Comparison of ENCODE assay signal across 14 cellular contexts in genomic region chr1:27591622-27592021, GRCh38. TPM values are rescaled to one million over a fixed set of nuclear protein-coding genes. Genes with fewer than 3 reads are reported as not detected.
A peak's percentile ranks its signal among the peaks of the same experiment; 100 is the strongest.
DNase-seq lines count a peak whose midpoint lies in the region; ATAC-seq and TF ChIP-seq lines count a peak whose summit lies in the region.
"Had no signal": no experiment of that assay in that cellular context is flagged by ENCODE, and none has a peak within 500 bp of the region (broad histone marks: within the 10 kb centered on the region; RNA-seq: fewer than 3 reads in every experiment).

No MANE protein-coding gene starts in this region.

- POLR2A ChIA-PET in Panc1 (lab: Charles Lee), result no interaction called here

- ATAC-seq in Panc1, result no peak
- ATAC-seq in gastroesophageal sphincter, result no peak
- ATAC-seq in GM18858 (IDR thresholded peaks at IDR 0.05; ENCODE audit: unreplicated experiment), result no peak
- no peak for ATAC-seq in effector memory CD8-positive, alpha-beta T cell (replicated peaks)

- H3K9me3 ChIP-seq in Panc1 (ENCODE audit: control insufficient read depth, insufficient read depth, low read depth, low read length) (no peaks in the 10 kb centered on the region), gastroesophageal sphincter (no peaks in the 10 kb centered on the region), stomach smooth muscle (ENCODE audit: control insufficient read depth in 2 of 2, low read length in 2 of 2) (no peaks in the 10 kb centered on the region)
- H3K9me3 ChIP-seq: mucosa of descending colon had no signal

- BruUV-seq in Panc1 (replicated peaks; lab: Mats Ljungman, UMichigan), result no TSS peak

- H3K36me3 Mint-ChIP-seq in effector memory CD8-positive, alpha-beta T cell (ENCODE audit: insufficient read depth), result no peaks in the 10 kb centered on the region

- CTCF ChIA-PET in Panc1 (lab: Charles Lee), result interaction anchor here (1.3 kb wide), 1 partner anchor 34 kb away, joined by 3 read pairs; no protein-coding TSS in a partner anchor

- in situ Hi-C loops in Panc1 (cut with HindIII; ENCODE audit: low pct_unique_long_range_greater_than_20kb, low sequenced_read_pairs), result no loop called here

- no peak for TF ChIP-seq POLR2A in gastroesophageal sphincter (IDR thresholded peaks at IDR 0.05)

- H3K4me1 ChIP-seq in Panc1 (ENCODE audit: control insufficient read depth, insufficient read depth, low read length) (peaks cover 72% of the 10 kb centered on the region), gastroesophageal sphincter (peaks cover 19 to 100% (median 90%) of the 10 kb centered on the region in 3 donors), stomach smooth muscle (ENCODE audit: control insufficient read depth, insufficient read depth, low read length) (peaks cover 99% of the 10 kb centered on the region)

- H3K4me3 ChIP-seq in Panc1 (ENCODE audit: low read depth in 2 of 2, low read length in 2 of 2), result no peak overlapping the region
- H3K4me3 ChIP-seq in gastroesophageal sphincter, result no peak overlapping the region
- H3K4me3 ChIP-seq in stomach smooth muscle (ENCODE audit: low read length in 2 of 2), result no peak overlapping the region
- H3K4me3 ChIP-seq: mucosa of descending colon had no signal

- WGBS in gastroesophageal sphincter (ENCODE audit: low coverage in 1 of 2), 2 donors, result 0 to 43% methylated on average over 1 of the region's 4 CpGs

- no peaks in the 10 kb centered on the region for H3K27me3 Mint-ChIP-seq in effector memory CD8-positive, alpha-beta T cell

- TF ChIP-seq CTCF in Panc1 (IDR thresholded peaks at IDR 0.05) (no peak), gastroesophageal sphincter (IDR thresholded peaks at IDR 0.05) (no peak)

- no peak overlapping the region for H3K4me3 Mint-ChIP-seq in effector memory CD8-positive, alpha-beta T cell
- H3K4me3 Mint-ChIP-seq: H9 had no signal

- peak overlapping the region in 1 of 2 donors; percentile 47 for H3K9ac ChIP-seq in stomach smooth muscle (ENCODE audit: low read length in 2 of 2)

- H3K36me3 ChIP-seq in Panc1 (ENCODE audit: control insufficient read depth, insufficient read depth, low read length), result no peaks in the 10 kb centered on the region
- H3K36me3 ChIP-seq in gastroesophageal sphincter, result peaks cover 0 to 8% of the 10 kb centered on the region in 2 donors
- peaks cover 0 to 9% of the 10 kb centered on the region in 2 donors for H3K36me3 ChIP-seq in stomach smooth muscle (ENCODE audit: control insufficient read depth in 2 of 2, insufficient read depth in 2 of 2, low read length in 2 of 2)

- peak overlapping the region; percentile 71; the same call in 1 of the 2 replicates for H3K27ac ChIP-seq in Panc1 (ENCODE audit: low read length)
- H3K27ac ChIP-seq in gastroesophageal sphincter, result peak overlapping the region in 3 of 4 donors; percentile 88 to 94 (median 89)
- H3K27ac ChIP-seq in stomach smooth muscle (ENCODE audit: low read length), result peak overlapping the region; percentile 69
- H3K27ac ChIP-seq: brain microvascular endothelial cell had no signal

- H3K27ac Mint-ChIP-seq in effector memory CD8-positive, alpha-beta T cell, result no peak overlapping the region
- H3K27ac Mint-ChIP-seq: activated T-helper 2 cell treated with anti-CD3 and anti-CD28 coated beads, Interferon-gamma antibody, Interleukin-2, Interleukin-4, amounts not matched to agents 10 μg/mL and 5 μg/mL and 100 μg/mL, durations not matched to agents 14 hours and 24 hours and 36 hours; H9 had no signal

- no peaks in the 10 kb centered on the region for H3K27me3 ChIP-seq in Panc1 (ENCODE audit: control insufficient read depth, insufficient read depth, low read length)
- no peaks in the 10 kb centered on the region for H3K27me3 ChIP-seq in gastroesophageal sphincter
- H3K27me3 ChIP-seq in stomach smooth muscle (ENCODE audit: control insufficient read depth in 1 of 2, insufficient read depth in 2 of 2, low read length in 2 of 2), result no peaks in the 10 kb centered on the region
- H3K27me3 ChIP-seq: brain microvascular endothelial cell had no signal

- intact Hi-C loops in Panc1 (cut with micrococcal nuclease; ENCODE audit: unreplicated experiment), result no loop called here

- no peaks in the 10 kb centered on the region for H3K9me3 Mint-ChIP-seq in effector memory CD8-positive, alpha-beta T cell
- H3K9me3 Mint-ChIP-seq: activated T-helper 2 cell treated with anti-CD3 and anti-CD28 coated beads, Interferon-gamma antibody, Interleukin-2, Interleukin-4, amounts not matched to agents 10 μg/mL and 5 μg/mL and 100 μg/mL, durations not matched to agents 14 hours and 24 hours and 36 hours; H9 had no signal

- no peaks in the 10 kb centered on the region for H3K4me1 Mint-ChIP-seq in effector memory CD8-positive, alpha-beta T cell (ENCODE audit: low read depth in 2 of 2)

- peak; percentile 32 for DNase-seq in NCI-H2196 (lab: John Stamatoyannopoulos, UW; ENCODE audit: unreplicated experiment)
- DNase-seq in NCI-H2196 treated with DMSO at 0.1 percent for 48 hours (lab: John Stamatoyannopoulos, UW; ENCODE audit: unreplicated experiment), result no peak
- DNase-seq in Panc1 (ENCODE audit: low read depth, low spot score), result no peak
- no peak for DNase-seq in NK-92 (lab: John Stamatoyannopoulos, UW; ENCODE audit: unreplicated experiment)
- DNase-seq in effector memory CD8-positive, alpha-beta T cell, result no peak
- DNase-seq: brain microvascular endothelial cell, H9, T-helper 2 cell had no signal

- TF ChIP-seq EP300 in gastroesophageal sphincter (IDR thresholded peaks at IDR 0.05), result no peak

RNA-seq across cellular contexts. Expression of gene AHDC1, which starts 12.3 kb away (rescaled TPM):
- 47.1 TPM for total RNA-seq in Panc1 (2021; ENCODE audit: unreplicated experiment)
- 35.8 TPM for polyA plus RNA-seq in Panc1 (2012; ENCODE audit: insufficient read length)
- total RNA-seq in gastroesophageal sphincter, result 10 to 100 TPM; 18.2 to 50.3 (median 27.7) TPM

RNA-seq across cellular contexts. Expression of gene FGR, which starts 43.4 kb away (rescaled TPM):
- total RNA-seq in Panc1 (2021; ENCODE audit: unreplicated experiment), result 0.18 TPM
- polyA plus RNA-seq in Panc1 (2012; ENCODE audit: insufficient read length), result not detected
- total RNA-seq in gastroesophageal sphincter, result 10 to 100 TPM in 3 of 4 donors, 1 to 10 TPM in 1; 9.2 to 17.8 (median 10.1) TPM
- total RNA-seq: H9, HT-29 had no signal
